In genomic region chr2:62198854-62199253, GRCh38 we compare ENCODE assay signal across 8 cellular contexts. TPM values are rescaled to one million over a fixed set of nuclear protein-coding genes. Genes with fewer than 3 reads are reported as not detected.
DNase-seq lines count a peak whose midpoint lies in the region; ATAC-seq and TF ChIP-seq lines count a peak whose summit lies in the region.
"Not testable (repeated sequence)": the region's sequence is repeated elsewhere in the genome, so short reads cannot be mapped to it uniquely, and the experiment has no call there.

No MANE protein-coding gene starts in this region.

- TF ChIP-seq POLR2A in heart left ventricle (IDR thresholded peaks at IDR 0.05), result not testable (repeated sequence)

- not testable (repeated sequence) for DNase-seq in CD4-positive, alpha-beta T cell; HL-60 (ENCODE audit: low read depth in 1 of 2, low spot score in 1 of 2); PC-9; activated CD8-positive, alpha-beta T cell treated with anti-CD3 and anti-CD28 coated beads, Interleukin-2, amount 10 ng/mL, durations not matched to agents 7 days and 5 days; activated naive CD8-positive, alpha-beta T cell treated with anti-CD3 and anti-CD28 coated beads, Interleukin-2, amount 10 ng/mL, durations not matched to agents 7 days and 5 days; heart left ventricle; naive thymus-derived CD8-positive, alpha-beta T cell
- peak in 1 of 2 donors; percentile 43 for DNase-seq in stimulated activated naive CD8-positive, alpha-beta T cell treated with anti-CD3 and anti-CD28 coated beads, Interleukin-15, amount 100 ng/mL, for 72 hours

- H3K36me3 Mint-ChIP-seq in CD4-positive, alpha-beta T cell (ENCODE audit: low read depth); naive thymus-derived CD8-positive, alpha-beta T cell: not testable (repeated sequence)
- peaks cover 41% of the 10 kb centered on the region for H3K36me3 Mint-ChIP-seq in activated CD8-positive, alpha-beta T cell treated with anti-CD3 and anti-CD28 coated beads, Interleukin-2, amount 10 ng/mL, durations not matched to agents 7 days and 5 days (ENCODE audit: low read depth)
- peaks cover 24% of the 10 kb centered on the region for H3K36me3 Mint-ChIP-seq in activated naive CD8-positive, alpha-beta T cell treated with anti-CD3 and anti-CD28 coated beads, Interleukin-2, amount 10 ng/mL, durations not matched to agents 7 days and 5 days

- H3K4me3 Mint-ChIP-seq in CD4-positive, alpha-beta T cell, result peak overlapping the region; percentile 95
- peak overlapping the region; percentile 96 for H3K4me3 Mint-ChIP-seq in activated CD8-positive, alpha-beta T cell treated with anti-CD3 and anti-CD28 coated beads, Interleukin-2, amount 10 ng/mL, durations not matched to agents 7 days and 5 days
- peak overlapping the region; percentile 87 for H3K4me3 Mint-ChIP-seq in activated naive CD8-positive, alpha-beta T cell treated with anti-CD3 and anti-CD28 coated beads, Interleukin-2, amount 10 ng/mL, durations not matched to agents 7 days and 5 days
- peak overlapping the region; percentile 91 to 96 (median 93) for H3K4me3 Mint-ChIP-seq in naive thymus-derived CD8-positive, alpha-beta T cell
- H3K4me3 Mint-ChIP-seq in stimulated activated naive CD8-positive, alpha-beta T cell treated with anti-CD3 and anti-CD28 coated beads, Interleukin-15, amount 100 ng/mL, for 72 hours, result peak overlapping the region; percentile 90 to 96

- H3K27me3 ChIP-seq in CD4-positive, alpha-beta T cell (ENCODE audit: control insufficient read depth, insufficient read depth, low read length); HL-60 (ENCODE audit: insufficient read depth, poor library complexity, severe bottlenecking); PC-9 (ENCODE audit: insufficient read depth, low read depth); heart left ventricle: not testable (repeated sequence)

- H3K9me2 ChIP-seq in PC-9 (ENCODE audit: insufficient read depth), result not testable (repeated sequence)

- not testable (repeated sequence) for H3K27ac ChIP-seq in CD4-positive, alpha-beta T cell (ENCODE audit: low read depth, low read length); PC-9
- H3K27ac ChIP-seq in HL-60 (replicated peaks) (peak overlapping the region; percentile 93), heart left ventricle (peak overlapping the region in 1 of 12 donors; percentile 96)

- not testable (repeated sequence) for ATAC-seq in CD4-positive, alpha-beta T cell (ENCODE audit: poor library complexity); activated CD8-positive, alpha-beta T cell treated with anti-CD3 and anti-CD28 coated beads, Interleukin-2, amount 10 ng/mL, durations not matched to agents 7 days and 5 days; activated naive CD8-positive, alpha-beta T cell treated with anti-CD3 and anti-CD28 coated beads, Interleukin-2, amount 10 ng/mL, durations not matched to agents 7 days and 5 days (ENCODE audit: low read depth); heart left ventricle; naive thymus-derived CD8-positive, alpha-beta T cell; stimulated activated naive CD8-positive, alpha-beta T cell treated with anti-CD3 and anti-CD28 coated beads, Interleukin-15, amount 100 ng/mL, for 72 hours

- peak overlapping the region; percentile 76 for H3K27ac Mint-ChIP-seq in CD4-positive, alpha-beta T cell
- peak overlapping the region; percentile 94 for H3K27ac Mint-ChIP-seq in activated CD8-positive, alpha-beta T cell treated with anti-CD3 and anti-CD28 coated beads, Interleukin-2, amount 10 ng/mL, durations not matched to agents 7 days and 5 days
- H3K27ac Mint-ChIP-seq in activated naive CD8-positive, alpha-beta T cell treated with anti-CD3 and anti-CD28 coated beads, Interleukin-2, amount 10 ng/mL, durations not matched to agents 7 days and 5 days, result peak overlapping the region; percentile 95
- peak overlapping the region; percentile 89 to 97 (median 94) for H3K27ac Mint-ChIP-seq in naive thymus-derived CD8-positive, alpha-beta T cell
- H3K27ac Mint-ChIP-seq in stimulated activated naive CD8-positive, alpha-beta T cell treated with anti-CD3 and anti-CD28 coated beads, Interleukin-15, amount 100 ng/mL, for 72 hours, result peak overlapping the region; percentile 99 to 100

- not testable (repeated sequence) for H3K9me3 ChIP-seq in CD4-positive, alpha-beta T cell (ENCODE audit: control insufficient read depth, low read length); PC-9 (ENCODE audit: insufficient read depth, low read depth); heart left ventricle

- 83 to 94% (median 91%) methylated on average over 8 of the region's 8 CpGs for WGBS in heart left ventricle, 4 donors

- not testable (repeated sequence) for H3K27me3 Mint-ChIP-seq in CD4-positive, alpha-beta T cell; activated CD8-positive, alpha-beta T cell treated with anti-CD3 and anti-CD28 coated beads, Interleukin-2, amount 10 ng/mL, durations not matched to agents 7 days and 5 days (ENCODE audit: low read depth); activated naive CD8-positive, alpha-beta T cell treated with anti-CD3 and anti-CD28 coated beads, Interleukin-2, amount 10 ng/mL, durations not matched to agents 7 days and 5 days; naive thymus-derived CD8-positive, alpha-beta T cell; stimulated activated naive CD8-positive, alpha-beta T cell treated with anti-CD3 and anti-CD28 coated beads, Interleukin-15, amount 100 ng/mL, for 72 hours

- H2AFZ ChIP-seq in PC-9, result not testable (repeated sequence)

- peak overlapping the region; percentile 99 for H3K4me2 ChIP-seq in PC-9

- peaks cover 59% of the 10 kb centered on the region for H3K4me1 Mint-ChIP-seq in CD4-positive, alpha-beta T cell (ENCODE audit: low read depth)
- H3K4me1 Mint-ChIP-seq in activated CD8-positive, alpha-beta T cell treated with anti-CD3 and anti-CD28 coated beads, Interleukin-2, amount 10 ng/mL, durations not matched to agents 7 days and 5 days (ENCODE audit: low read depth), result peaks cover 64% of the 10 kb centered on the region
- H3K4me1 Mint-ChIP-seq in activated naive CD8-positive, alpha-beta T cell treated with anti-CD3 and anti-CD28 coated beads, Interleukin-2, amount 10 ng/mL, durations not matched to agents 7 days and 5 days, result peaks cover 54% of the 10 kb centered on the region
- peaks cover 47 to 73% (median 63%) of the 10 kb centered on the region in 4 donors for H3K4me1 Mint-ChIP-seq in naive thymus-derived CD8-positive, alpha-beta T cell
- H3K4me1 Mint-ChIP-seq in stimulated activated naive CD8-positive, alpha-beta T cell treated with anti-CD3 and anti-CD28 coated beads, Interleukin-15, amount 100 ng/mL, for 72 hours, result peaks cover 50% of the 10 kb centered on the region

- not testable (repeated sequence) for H3K9me3 Mint-ChIP-seq in CD4-positive, alpha-beta T cell; activated CD8-positive, alpha-beta T cell treated with anti-CD3 and anti-CD28 coated beads, Interleukin-2, amount 10 ng/mL, durations not matched to agents 7 days and 5 days (ENCODE audit: insufficient read depth); activated naive CD8-positive, alpha-beta T cell treated with anti-CD3 and anti-CD28 coated beads, Interleukin-2, amount 10 ng/mL, durations not matched to agents 7 days and 5 days; naive thymus-derived CD8-positive, alpha-beta T cell; stimulated activated naive CD8-positive, alpha-beta T cell treated with anti-CD3 and anti-CD28 coated beads, Interleukin-15, amount 100 ng/mL, for 72 hours

- POLR2A ChIA-PET in CD4-positive, alpha-beta T cell (lab: Charles Lee); PC-9 (lab: Charles Lee; ENCODE audit: unreplicated experiment): not testable (repeated sequence)
- POLR2A ChIA-PET in activated CD8-positive, alpha-beta T cell treated with anti-CD3 and anti-CD28 coated beads, Interleukin-2, amount 10 ng/mL, durations not matched to agents 7 days and 5 days (lab: Charles Lee), result interaction anchor here (0.7 to 1.6 kb wide), 4 partner anchors 104 to 211 kb away, joined by 3 to 4 read pairs (median 4); no protein-coding TSS in a partner anchor
- POLR2A ChIA-PET in activated naive CD8-positive, alpha-beta T cell treated with anti-CD3 and anti-CD28 coated beads, Interleukin-2, amount 10 ng/mL, durations not matched to agents 7 days and 5 days (lab: Charles Lee), result interaction anchor here (1.1 kb wide), 1 partner anchor 115 kb away, joined by 4 read pairs; no protein-coding TSS in a partner anchor
- POLR2A ChIA-PET in naive thymus-derived CD8-positive, alpha-beta T cell (lab: Charles Lee), result interaction anchor here (0.5 to 1.1 kb wide), 3 partner anchors 11 to 107 kb away, joined by 3 to 5 read pairs (median 4); no protein-coding TSS in a partner anchor

- intact Hi-C loops in CD4-positive, alpha-beta T cell (cut with DNase I, micrococcal nuclease), result loop anchor here (5.0 to 10.0 kb wide), 8 partner anchors 106 to 1444 kb away; partner anchors contain the start of genes COMMD1 (in 2 of the 2), CCT4 (in 1 of the 2), MDH1 (in 1 of the 2) and PAPOLG (in 1 of the 2)
- intact Hi-C loops in PC-9 (cut with micrococcal nuclease; ENCODE audit: unreplicated experiment), result loop anchor here (5.0 kb wide), 1 partner anchor 207 kb away; no protein-coding TSS in a partner anchor
- intact Hi-C loops in heart left ventricle (cut with DNase I), result loop anchor here (2.0 to 10.0 kb wide), 14 partner anchors 106 to 284 kb away; no protein-coding TSS in a partner anchor

- not testable (repeated sequence) for H3F3A ChIP-seq in PC-9 (ENCODE audit: insufficient read depth, low read depth)

- TF ChIP-seq CTCF in CD4-positive, alpha-beta T cell (IDR thresholded peaks at IDR 0.05); HL-60 (IDR thresholded peaks at IDR 0.05; ENCODE audit: insufficient read depth, low read length); PC-9 (conservative IDR thresholded peaks at IDR 0.05); heart left ventricle (IDR thresholded peaks at IDR 0.05): not testable (repeated sequence)

- H3K4me1 ChIP-seq in PC-9 (replicated peaks; ENCODE audit: insufficient read depth) (peaks cover 34% of the 10 kb centered on the region), heart left ventricle (peaks cover 0 to 75% (median 63%) of the 10 kb centered on the region in 12 donors)

- CTCF ChIA-PET in CD4-positive, alpha-beta T cell (lab: Charles Lee); PC-9 (lab: Charles Lee): not testable (repeated sequence)
- CTCF ChIA-PET in activated CD8-positive, alpha-beta T cell treated with anti-CD3 and anti-CD28 coated beads, Interleukin-2, amount 10 ng/mL, durations not matched to agents 7 days and 5 days (lab: Charles Lee), result interaction anchor here (0.8 to 2.8 kb wide), 4 partner anchors 34 to 212 kb away, joined by 3 to 16 read pairs (median 10); no protein-coding TSS in a partner anchor

- H3K79me2 ChIP-seq in PC-9 (ENCODE audit: low read depth), result peaks cover 77% of the 10 kb centered on the region

- H3K4me3 ChIP-seq in HL-60 (replicated peaks; ENCODE audit: insufficient read depth, low read length), result not testable (repeated sequence)
- H3K4me3 ChIP-seq in PC-9 (peak overlapping the region; percentile 98), heart left ventricle (peak overlapping the region in 7 of 12 donors; percentile 86 to 98 (median 94))

- BruUV-seq in PC-9 (replicated peaks; lab: Mats Ljungman, UMichigan), result not testable (repeated sequence)

- not testable (repeated sequence) for H3K36me3 ChIP-seq in PC-9 (ENCODE audit: low read depth); heart left ventricle

- H4K20me1 ChIP-seq in PC-9 (ENCODE audit: insufficient read depth), result peaks cover 64% of the 10 kb centered on the region

RNA-seq across cellular contexts. Expression of gene B3GNT2, which starts 2.9 kb away (rescaled TPM):
- total RNA-seq in CD4-positive, alpha-beta T cell, result 10 to 100 TPM; 47.7 TPM
- total RNA-seq in PC-9 (2021), result 30.8 and 30.9 TPM in 2 replicates
- total RNA-seq in activated CD8-positive, alpha-beta T cell treated with anti-CD3 and anti-CD28 coated beads, Interleukin-2, amount 10 ng/mL, durations not matched to agents 7 days and 5 days, result 10 to 100 TPM; 41.2 to 44.3 TPM
- 10 to 100 TPM; 45.5 to 46.0 TPM for total RNA-seq in activated naive CD8-positive, alpha-beta T cell treated with anti-CD3 and anti-CD28 coated beads, Interleukin-2, amount 10 ng/mL, durations not matched to agents 7 days and 5 days
- total RNA-seq in heart left ventricle, result 10 to 100 TPM; 13.8 to 26.5 (median 20.8) TPM
- 10 to 100 TPM in 1 of 2 donors, 1 to 10 TPM in 1; 8.6 to 18.4 TPM for polyA plus RNA-seq in heart left ventricle
- 10 to 100 TPM; 20.7 to 22.8 TPM for total RNA-seq in naive thymus-derived CD8-positive, alpha-beta T cell
- 10 to 100 TPM; 20.0 to 31.0 (median 27.0) TPM for polyA plus RNA-seq in naive thymus-derived CD8-positive, alpha-beta T cell
